8 cellular contexts compared by ENCODE assay signal in the genomic region with DNA sequence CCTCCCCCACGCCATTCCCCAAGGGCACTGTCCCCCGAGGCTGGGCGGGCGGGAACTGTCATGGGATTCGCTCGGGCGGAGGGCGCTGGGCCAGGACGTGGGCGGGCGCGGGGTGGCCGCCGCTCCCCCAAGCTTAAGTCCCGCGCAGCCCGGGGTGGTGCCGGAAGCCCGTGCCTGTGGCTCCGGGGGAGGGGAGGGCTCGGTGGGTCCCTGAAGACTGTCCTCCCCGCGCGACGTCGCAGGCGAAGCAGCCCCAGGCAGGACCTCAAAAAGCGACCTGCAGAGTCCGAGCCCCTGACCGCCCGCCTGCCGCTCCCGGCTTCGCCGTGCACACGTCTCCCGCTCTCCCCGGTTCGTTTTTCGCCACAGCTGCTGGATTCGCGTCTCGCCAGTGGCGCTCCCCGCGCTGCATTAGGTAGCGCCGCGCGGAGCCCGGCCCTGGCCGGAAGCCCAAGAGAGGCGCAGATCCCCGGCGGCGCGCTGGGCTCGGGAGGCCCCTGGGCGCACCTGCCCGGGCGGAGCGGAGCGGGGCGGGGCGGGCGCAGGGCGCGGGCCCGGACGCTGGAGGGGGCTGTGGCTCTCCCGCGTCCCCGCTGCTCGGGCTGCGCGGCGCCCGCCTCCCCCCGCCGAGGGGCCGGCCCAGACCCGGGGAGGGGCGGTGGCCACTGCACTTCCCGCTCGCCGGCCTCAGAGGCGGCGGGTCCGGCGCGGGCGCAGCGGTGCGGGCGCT. TPM values are rescaled to one million over a fixed set of nuclear protein-coding genes. Genes with fewer than 3 reads are reported as not detected.
DNase-seq lines count a peak whose midpoint lies in the region; ATAC-seq and TF ChIP-seq lines count a peak whose summit lies in the region.

A gene with protein sequence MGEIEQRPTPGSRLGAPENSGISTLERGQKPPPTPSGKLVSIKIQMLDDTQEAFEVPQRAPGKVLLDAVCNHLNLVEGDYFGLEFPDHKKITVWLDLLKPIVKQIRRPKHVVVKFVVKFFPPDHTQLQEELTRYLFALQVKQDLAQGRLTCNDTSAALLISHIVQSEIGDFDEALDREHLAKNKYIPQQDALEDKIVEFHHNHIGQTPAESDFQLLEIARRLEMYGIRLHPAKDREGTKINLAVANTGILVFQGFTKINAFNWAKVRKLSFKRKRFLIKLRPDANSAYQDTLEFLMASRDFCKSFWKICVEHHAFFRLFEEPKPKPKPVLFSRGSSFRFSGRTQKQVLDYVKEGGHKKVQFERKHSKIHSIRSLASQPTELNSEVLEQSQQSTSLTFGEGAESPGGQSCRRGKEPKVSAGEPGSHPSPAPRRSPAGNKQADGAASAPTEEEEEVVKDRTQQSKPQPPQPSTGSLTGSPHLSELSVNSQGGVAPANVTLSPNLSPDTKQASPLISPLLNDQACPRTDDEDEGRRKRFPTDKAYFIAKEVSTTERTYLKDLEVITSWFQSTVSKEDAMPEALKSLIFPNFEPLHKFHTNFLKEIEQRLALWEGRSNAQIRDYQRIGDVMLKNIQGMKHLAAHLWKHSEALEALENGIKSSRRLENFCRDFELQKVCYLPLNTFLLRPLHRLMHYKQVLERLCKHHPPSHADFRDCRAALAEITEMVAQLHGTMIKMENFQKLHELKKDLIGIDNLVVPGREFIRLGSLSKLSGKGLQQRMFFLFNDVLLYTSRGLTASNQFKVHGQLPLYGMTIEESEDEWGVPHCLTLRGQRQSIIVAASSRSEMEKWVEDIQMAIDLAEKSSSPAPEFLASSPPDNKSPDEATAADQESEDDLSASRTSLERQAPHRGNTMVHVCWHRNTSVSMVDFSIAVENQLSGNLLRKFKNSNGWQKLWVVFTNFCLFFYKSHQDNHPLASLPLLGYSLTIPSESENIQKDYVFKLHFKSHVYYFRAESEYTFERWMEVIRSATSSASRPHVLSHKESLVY (plus strand): TSS at position 668 of the 730 bp plus-strand sequence. CDS start 70,149 bp downstream, outside the sequence.

- TF ChIP-seq EP300 in esophagus muscularis mucosa (IDR thresholded peaks at IDR 0.05) = no peak

- no peak for TF ChIP-seq POLR2A in esophagus muscularis mucosa (IDR thresholded peaks at IDR 0.05; ENCODE audit: low read depth)

- H3K27ac ChIP-seq in esophagus muscularis mucosa (replicated peaks in 1 of 4) = peak within 1 kb of the TSS; percentile 71 to 83 (median 74)
- peak within 1 kb of the TSS; percentile 43 to 55 for H3K27ac ChIP-seq in mucosa of rectum (ENCODE audit: low read depth in 2 of 2, low read length in 2 of 2)
- peak within 1 kb of the TSS; percentile 5 for H3K27ac ChIP-seq in thymus (ENCODE audit: low read depth)

- peak; percentile 57 for ATAC-seq in HG02840 (IDR thresholded peaks at IDR 0.05; ENCODE audit: low FRiP score, unreplicated experiment)

- DNase-seq in 8988T (peak; percentile 80), NCI-H1930 (lab: John Stamatoyannopoulos, UW) (peak; percentile 81 to 86), esophagus muscularis mucosa (ENCODE audit: extremely low spot score) (no peak)
- peak in 2 of 3 experiments; percentile 9 to 12 for DNase-seq in activated CD8-positive, alpha-beta memory T cell treated with anti-CD3 and anti-CD28 coated beads for 48 hours (ENCODE audit: low read depth in 2 of 3, low spot score in 2 of 3)

- no peaks in the 10 kb centered on the region for H3K9me3 ChIP-seq in esophagus muscularis mucosa
- no peaks in the 10 kb centered on the region for H3K9me3 ChIP-seq in mucosa of rectum (ENCODE audit: control insufficient read depth in 2 of 2, low read length in 2 of 2)
- no peaks in the 10 kb centered on the region for H3K9me3 ChIP-seq in thymus (ENCODE audit: control insufficient read depth)

- H3K4me3 ChIP-seq in esophagus muscularis mucosa (peak within 1 kb of the TSS; percentile 87 to 94 (median 88)), mucosa of rectum (ENCODE audit: low read length in 2 of 2) (peak within 1 kb of the TSS; percentile 75 to 77), thymus (ENCODE audit: low read length) (peak within 1 kb of the TSS; percentile 51)

- TF ChIP-seq CTCF in GM12873 (IDR thresholded peaks at IDR 0.05; ENCODE audit: insufficient read depth, low read depth, low read length, missing control alignments) = peak; percentile 5
- peak; percentile 51 to 72 (median 57) for TF ChIP-seq CTCF in esophagus muscularis mucosa (IDR thresholded peaks at IDR 0.05)

- peak within 1 kb of the TSS; percentile 68 to 71 for H3K9ac ChIP-seq in mucosa of rectum (ENCODE audit: low read depth in 1 of 2, low read length in 2 of 2)

- H3K4me1 ChIP-seq in esophagus muscularis mucosa = peaks cover 19 to 31% (median 29%) of the 10 kb centered on the region in 4 donors
- peaks cover 15 to 16% of the 10 kb centered on the region in 2 donors for H3K4me1 ChIP-seq in mucosa of rectum (ENCODE audit: control insufficient read depth in 2 of 2, insufficient read depth in 2 of 2, low read length in 2 of 2)
- peaks cover 2% of the 10 kb centered on the region for H3K4me1 ChIP-seq in thymus (ENCODE audit: control insufficient read depth, insufficient read depth, low read length)

- H3K27me3 ChIP-seq in esophagus muscularis mucosa (no peaks in the 10 kb centered on the region), mucosa of rectum (ENCODE audit: control insufficient read depth in 2 of 2, insufficient read depth in 2 of 2, low read length in 2 of 2) (no peaks in the 10 kb centered on the region), thymus (ENCODE audit: control insufficient read depth, insufficient read depth) (peaks cover 48% of the 10 kb centered on the region)

- H3K36me3 ChIP-seq in esophagus muscularis mucosa (no peaks in the 10 kb centered on the region), mucosa of rectum (ENCODE audit: control insufficient read depth in 2 of 2, insufficient read depth in 2 of 2, low read length in 2 of 2) (no peaks in the 10 kb centered on the region), thymus (ENCODE audit: control insufficient read depth, insufficient read depth) (no peaks in the 10 kb centered on the region)

- 1% methylated on average over 32 of the region's 95 CpGs for WGBS in esophagus muscularis mucosa
- under 1% methylated on average over 95 of the region's 95 CpGs for WGBS in thymus

- intact Hi-C loops in esophagus muscularis mucosa (cut with DNase I) = loop anchor here (5.0 to 10.0 kb wide), 3 partner anchors 162 to 292 kb away; no protein-coding TSS in a partner anchor

RNA-seq across cellular contexts. Expression of the gene that starts here (rescaled TPM):
- total RNA-seq in esophagus muscularis mucosa = 10 to 100 TPM; 21.2 to 56.5 (median 35.1) TPM
- polyA plus RNA-seq in thymus = 7.5 TPM

Comparison
In these comparisons a context has a peak if more than half of its experiments do, and no peak if none do; other contexts are left out.
1. H3K27ac ChIP-seq: peak in every context shown above with its lines; median percentile 74 in esophagus muscularis mucosa; 49 in mucosa of rectum; 5 in thymus.